15 cellular contexts compared by ENCODE assay signal in the genomic region with DNA sequence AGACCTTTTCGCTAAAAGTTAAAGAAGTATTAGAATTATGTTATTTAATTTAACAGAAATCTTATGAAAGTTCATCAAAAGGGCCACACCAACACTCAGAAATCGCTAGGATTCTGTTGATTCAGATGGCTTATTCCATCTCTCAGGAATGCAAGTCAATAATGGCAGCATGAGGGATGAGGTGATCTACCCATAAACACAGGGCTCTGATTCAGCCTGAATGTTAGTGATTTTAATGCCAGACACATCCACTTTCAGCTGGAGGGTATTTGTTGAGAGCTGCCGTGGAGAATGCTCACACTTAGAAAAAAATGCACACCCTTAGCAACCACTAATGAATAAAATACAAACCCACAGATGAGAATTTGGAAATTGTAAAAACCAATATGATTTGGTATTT.
DNase-seq lines count a peak whose midpoint lies in the region; ATAC-seq and TF ChIP-seq lines count a peak whose summit lies in the region.
"Had no signal": no experiment of that assay in that cellular context is flagged by ENCODE, and none has a peak within 500 bp of the region (broad histone marks: within the 10 kb centered on the region; RNA-seq: fewer than 3 reads in every experiment).

No MANE protein-coding gene starts in this region.

- no peak overlapping the region for H2AK5ac ChIP-seq in mesendoderm (ENCODE audit: low read length)

- H3K36me3 ChIP-seq in brain microvascular endothelial cell (replicated peaks) (no peaks in the 10 kb centered on the region), mesendoderm (ENCODE audit: control insufficient read depth, insufficient read depth, low read length) (no peaks in the 10 kb centered on the region), sigmoid colon (no peaks in the 10 kb centered on the region)
- H3K36me3 ChIP-seq: stomach had no signal

- H3K4ac ChIP-seq in mesendoderm (ENCODE audit: low read depth, low read length): no peak overlapping the region

- H3K4me3 ChIP-seq in brain microvascular endothelial cell (ENCODE audit: low read depth, low read length) (no peak overlapping the region), mesendoderm (ENCODE audit: low read length) (no peak overlapping the region), sigmoid colon (no peak overlapping the region)
- H3K4me3 ChIP-seq: stomach had no signal

- no peak overlapping the region for H3K9ac ChIP-seq in mesendoderm (ENCODE audit: low read length)

- no peak overlapping the region for H4K5ac ChIP-seq in mesendoderm (ENCODE audit: low read length)

- H3K56ac ChIP-seq in mesendoderm (ENCODE audit: low read length): no peak overlapping the region

- no peak for TF ChIP-seq EP300 in sigmoid colon (IDR thresholded peaks at IDR 0.05)

- no peaks in the 10 kb centered on the region for H3K79me1 ChIP-seq in mesendoderm (ENCODE audit: low read length)

- no peak overlapping the region for H4K8ac ChIP-seq in mesendoderm (ENCODE audit: low read depth, low read length)

- DNase-seq in AG08396 (ENCODE audit: low spot score) (peak; percentile 76), HS-5 (ENCODE audit: low read depth) (peak; percentile 63), brain microvascular endothelial cell (peak; percentile 64), mesendoderm (peak; percentile 57), sigmoid colon (no peak), NCI-H510A (lab: John Stamatoyannopoulos, UW) (no peak)
- DNase-seq: activated CD8-positive, alpha-beta T cell treated with anti-CD3 and anti-CD28 coated beads for 36 hours; activated naive CD8-positive, alpha-beta T cell treated with anti-CD3 and anti-CD28 coated beads, Interleukin-2, amount 10 ng/mL, durations not matched to agents 7 days and 5 days; immature natural killer cell; NCI-H526 treated with DMSO at 0.1 percent for 48 hours; stimulated activated CD4-positive, alpha-beta T cell treated with anti-CD3 and anti-CD28 coated beads, Interleukin-2, amount 100 ng/mL, for 48 hours; stomach had no signal

- no peak overlapping the region for H2BK5ac ChIP-seq in mesendoderm (ENCODE audit: low read length)

- ATAC-seq in HG03442 (IDR thresholded peaks at IDR 0.05; ENCODE audit: unreplicated experiment): no peak
- no peak for ATAC-seq in GM21367 (IDR thresholded peaks at IDR 0.05; ENCODE audit: unreplicated experiment)
- ATAC-seq: activated CD8-positive, alpha-beta T cell treated with anti-CD3 and anti-CD28 coated beads for 36 hours had no signal

- no peak overlapping the region for H2BK15ac ChIP-seq in mesendoderm (replicated peaks; ENCODE audit: low read depth)

- no peak overlapping the region for H2BK120ac ChIP-seq in mesendoderm (ENCODE audit: low read depth, low read length)

- H3K23ac ChIP-seq in mesendoderm (ENCODE audit: low read length): no peak overlapping the region

- no peak for TF ChIP-seq CTCF in brain microvascular endothelial cell (IDR thresholded peaks at IDR 0.05; ENCODE audit: low read depth, low read length, missing control alignments)
- TF ChIP-seq CTCF in sigmoid colon (IDR thresholded peaks at IDR 0.05): no peak

- intact Hi-C loops in sigmoid colon (cut with DNase I): no loop called here

- no peaks in the 10 kb centered on the region for H3K27me3 ChIP-seq in brain microvascular endothelial cell (replicated peaks)
- H3K27me3 ChIP-seq in mesendoderm (ENCODE audit: insufficient read depth, low read length, poor library complexity): no peaks in the 10 kb centered on the region
- H3K27me3 ChIP-seq in sigmoid colon: no peaks in the 10 kb centered on the region
- H3K27me3 ChIP-seq: stomach had no signal

- no peak overlapping the region for H3K4me2 ChIP-seq in mesendoderm (ENCODE audit: low read length)

- WGBS in mesendoderm (ENCODE audit: extremely low coverage, insufficient coverage, low lambda C conversion rate): no CpG with 5 or more reads among the region's 3 CpGs
- 72 to 77% methylated on average over 3 of the region's 3 CpGs for WGBS in sigmoid colon, 2 donors

- H3K27ac ChIP-seq in brain microvascular endothelial cell (no peak overlapping the region), mesendoderm (ENCODE audit: low read depth, low read length) (no peak overlapping the region), sigmoid colon (no peak overlapping the region)
- H3K27ac ChIP-seq: C4-2B, stomach had no signal

- H3K4me1 ChIP-seq in mesendoderm (ENCODE audit: control insufficient read depth, low read depth, low read length) (no peaks in the 10 kb centered on the region), sigmoid colon (peaks cover 0 to 13% (median 0%) of the 10 kb centered on the region in 4 donors)
- H3K4me1 ChIP-seq: stomach had no signal

- in situ Hi-C loops in brain microvascular endothelial cell (cut with HindIII; ENCODE audit: low pct_ligation_motif_present, low sequenced_read_pairs): no loop called here

- TF ChIP-seq POLR2A in sigmoid colon (IDR thresholded peaks at IDR 0.05): no peak

- H3K79me2 ChIP-seq in mesendoderm (ENCODE audit: control insufficient read depth, insufficient read depth, low read length): no peaks in the 10 kb centered on the region

- no peaks in the 10 kb centered on the region for H3K9me3 ChIP-seq in sigmoid colon
- H3K9me3 ChIP-seq: stomach had no signal

- no peak overlapping the region for H3K18ac ChIP-seq in mesendoderm (ENCODE audit: low read length)

Comparison
In these comparisons a context has a peak if more than half of its experiments do, and no peak if none do; other contexts are left out.
1. DNase-seq: peak in AG08396 (single experiment), HS-5 (single experiment), brain microvascular endothelial cell (single experiment) and mesendoderm (single experiment); none in sigmoid colon (single experiment) and NCI-H510A (single experiment).